In genomic region chr3:43704697-43705096, GRCh38 we compare ENCODE assay signal across 22 cellular contexts.
"Had no signal": no experiment of that assay in that cellular context is flagged by ENCODE, and none has a peak within 500 bp of the region (broad histone marks: within the 10 kb centered on the region; RNA-seq: fewer than 3 reads in every experiment).

No MANE protein-coding gene starts in this region.

- H3K4me3 ChIP-seq: gastrocnemius medialis, tibial artery had no signal

- H3K9me3 ChIP-seq: gastrocnemius medialis, tibial artery had no signal

- H2AFZ ChIP-seq: parathyroid adenoma had no signal

- H3K79me2 ChIP-seq: parathyroid adenoma had no signal

- H3K27me3 ChIP-seq: gastrocnemius medialis, tibial artery had no signal

- ATAC-seq: activated CD8-positive, alpha-beta T cell treated with anti-CD3 and anti-CD28 coated beads for 36 hours; activated naive CD4-positive, alpha-beta T cell treated with anti-CD3 and anti-CD28 coated beads, Interleukin-2, amount 50 U/mL, for 72 hours; esophagus mucosa; gastrocnemius medialis; right cardiac atrium; stimulated activated naive CD8-positive, alpha-beta T cell treated with anti-CD3 and anti-CD28 coated beads, Interleukin-15, amount 100 ng/mL, for 72 hours had no signal

- DNase-seq: activated CD4-positive, alpha-beta T cell treated with anti-CD3 and anti-CD28 coated beads, Interleukin-2, amount 10 ng/mL, durations not matched to agents 7 days and 5 days; activated CD4-positive, CD25-positive, alpha-beta regulatory T cell treated with anti-CD3 and anti-CD28 coated beads, Interleukin-2, amount 50 U/mL, for 72 hours; activated CD8-positive, alpha-beta T cell treated with anti-CD3 and anti-CD28 coated beads for 36 hours; activated T-cell treated with anti-CD3 and anti-CD28 coated beads, Interleukin-2, amount 50 U/mL, for 1 hour; aorta; effector CD8-positive, alpha-beta T cell; gastrocnemius medialis; head of caudate nucleus; hypothalamus; mesenchymal stem cell; right cardiac atrium; stimulated activated CD4-positive, alpha-beta T cell treated with anti-CD3 and anti-CD28 coated beads, Interleukin-12 subunit alpha, Interleukin-12 subunit beta, amount 100 ng/mL, for 4 hours; stimulated activated naive CD8-positive, alpha-beta T cell treated with anti-CD3 and anti-CD28 coated beads, Interleukin-15, amount 100 ng/mL, for 72 hours; tibial artery had no signal

- H3K4me3 Mint-ChIP-seq: activated CD4-positive, alpha-beta T cell treated with anti-CD3 and anti-CD28 coated beads, Interleukin-2, amount 10 ng/mL, durations not matched to agents 7 days and 5 days; activated CD8-positive, alpha-beta T cell treated with anti-CD3 and anti-CD28 coated beads for 36 hours; brain; dendritic cell treated with granulocyte-macrophage colony-stimulating factor and Interleukin-4, amounts not matched to agents 40 ng/mL and 50 ng/mL, for 4 days; nephron; stimulated activated naive CD8-positive, alpha-beta T cell treated with anti-CD3 and anti-CD28 coated beads, Interleukin-15, amount 100 ng/mL, for 72 hours; T-helper 2 cell treated with Interferon-gamma antibody and Interleukin-4, amounts not matched to agents 5 μg/mL and 100 μg/mL, for 36 hours had no signal

- H3K27ac ChIP-seq: gastrocnemius medialis, parathyroid adenoma, tibial artery, VCaP had no signal

- H3K27ac Mint-ChIP-seq: activated CD4-positive, alpha-beta T cell treated with anti-CD3 and anti-CD28 coated beads, Interleukin-2, amount 10 ng/mL, durations not matched to agents 7 days and 5 days; activated CD8-positive, alpha-beta T cell treated with anti-CD3 and anti-CD28 coated beads for 36 hours; activated naive CD4-positive, alpha-beta T cell treated with anti-CD3 and anti-CD28 coated beads, Interleukin-2, amount 50 U/mL, for 72 hours; brain; dendritic cell treated with granulocyte-macrophage colony-stimulating factor and Interleukin-4, amounts not matched to agents 40 ng/mL and 50 ng/mL, for 4 days; nephron; stimulated activated naive CD8-positive, alpha-beta T cell treated with anti-CD3 and anti-CD28 coated beads, Interleukin-15, amount 100 ng/mL, for 72 hours; T-helper 2 cell treated with Interferon-gamma antibody and Interleukin-4, amounts not matched to agents 5 μg/mL and 100 μg/mL, for 36 hours had no signal

- H3K27me3 Mint-ChIP-seq: activated CD4-positive, alpha-beta T cell treated with anti-CD3 and anti-CD28 coated beads, Interleukin-2, amount 10 ng/mL, durations not matched to agents 7 days and 5 days; activated CD8-positive, alpha-beta T cell treated with anti-CD3 and anti-CD28 coated beads for 36 hours; brain; dendritic cell treated with granulocyte-macrophage colony-stimulating factor and Interleukin-4, amounts not matched to agents 40 ng/mL and 50 ng/mL, for 4 days; stimulated activated naive CD8-positive, alpha-beta T cell treated with anti-CD3 and anti-CD28 coated beads, Interleukin-15, amount 100 ng/mL, for 72 hours had no signal

- H3K4me1 ChIP-seq: parathyroid adenoma had no signal

- H3K4me1 Mint-ChIP-seq: brain, nephron had no signal

- H3K9me3 Mint-ChIP-seq: activated CD4-positive, alpha-beta T cell treated with anti-CD3 and anti-CD28 coated beads, Interleukin-2, amount 10 ng/mL, durations not matched to agents 7 days and 5 days; activated CD8-positive, alpha-beta T cell treated with anti-CD3 and anti-CD28 coated beads for 36 hours; activated naive CD4-positive, alpha-beta T cell treated with anti-CD3 and anti-CD28 coated beads, Interleukin-2, amount 50 U/mL, for 72 hours; brain; dendritic cell treated with granulocyte-macrophage colony-stimulating factor and Interleukin-4, amounts not matched to agents 40 ng/mL and 50 ng/mL, for 4 days; nephron; stimulated activated naive CD8-positive, alpha-beta T cell treated with anti-CD3 and anti-CD28 coated beads, Interleukin-15, amount 100 ng/mL, for 72 hours; T-helper 2 cell treated with Interferon-gamma antibody and Interleukin-4, amounts not matched to agents 5 μg/mL and 100 μg/mL, for 36 hours had no signal
